ENCODE assay signal across 8 cellular contexts in genomic region chr16:58629681-58630640, GRCh38. TPM values are rescaled to one million over a fixed set of nuclear protein-coding genes. Genes with fewer than 3 reads are reported as not detected.
DNase-seq lines count a peak whose midpoint lies in the region; ATAC-seq and TF ChIP-seq lines count a peak whose summit lies in the region.

Gene CNOT1 (minus strand): TSS chr16:58629826. CDS start chr16:58599337, 30,489 bp downstream.

- POLR2A ChIA-PET in SK-N-SH (lab: Yijun Ruan, JAX), result interaction anchor here (0.6 to 1.2 kb wide), 5 partner anchors 12 to 458 kb away, joined by 3 to 6 read pairs (median 4); partner anchors contain the start of gene NDRG4

- peaks cover 47% of the 10 kb centered on the region for H3K79me2 ChIP-seq in SK-N-SH (ENCODE audit: insufficient read depth)

- TF ChIP-seq EP300 in SK-N-SH (IDR thresholded peaks at IDR 0.05; ENCODE audit: borderline replicate concordance in 1 of 2, low read depth in 1 of 2, low read length in 1 of 2), result peak in 1 of 2 experiments; percentile 77; a peak in 2 of 4 replicates

- no peak for TF ChIP-seq CTCF in SK-N-SH (IDR thresholded peaks at IDR 0.05)

- peaks cover 38% of the 10 kb centered on the region for H4K20me1 ChIP-seq in SK-N-SH (ENCODE audit: insufficient read depth)

- peak within 1 kb of the TSS; percentile 98 to 99 for H3K27ac ChIP-seq in SK-N-SH (ENCODE audit: low read depth in 2 of 2, low read length in 1 of 2)

- H3K4me1 ChIP-seq in SK-N-SH (ENCODE audit: control insufficient read depth in 1 of 2, insufficient read depth in 2 of 2, low read depth in 1 of 2, low read length in 1 of 2), result peaks cover 0 to 5% of the 10 kb centered on the region in 2 experiments; a peak in 2 of 4 replicates

- peak within 1 kb of the TSS; percentile 98 for H3K9ac ChIP-seq in SK-N-SH

- peak within 1 kb of the TSS; percentile 75 to 95 for H3K4me3 ChIP-seq in SK-N-SH (ENCODE audit: low read depth in 2 of 2, low read length in 1 of 2)

- no peaks in the 10 kb centered on the region for H3K27me3 ChIP-seq in SK-N-SH (ENCODE audit: insufficient read depth)

- H3K36me3 ChIP-seq in SK-N-SH (replicated peaks in 1 of 2; ENCODE audit: control insufficient read depth in 1 of 2, insufficient read depth in 2 of 2, low read length in 1 of 2), result no peaks in the 10 kb centered on the region

- under 1% methylated on average over 36 of the region's 64 CpGs for WGBS in SK-N-SH (ENCODE audit: low lambda C conversion rate)

- H3K9me3 ChIP-seq in SK-N-SH, result no peaks in the 10 kb centered on the region

- peaks cover 3% of the 10 kb centered on the region for H3F3A ChIP-seq in SK-N-SH (replicated peaks; ENCODE audit: insufficient read depth)

- peak within 1 kb of the TSS; percentile 90 for H2AFZ ChIP-seq in SK-N-SH (ENCODE audit: low read depth)

- CTCF ChIA-PET in SK-N-SH (lab: Yijun Ruan, JAX), result interaction anchor here (1.2 to 1.3 kb wide), 2 partner anchors 23 to 31 kb away, joined by 3 to 4 read pairs; no protein-coding TSS in a partner anchor

- peak; percentile 99 for DNase-seq in GM04504 (ENCODE audit: low read depth)
- DNase-seq in NCI-H1048 (lab: John Stamatoyannopoulos, UW), result peak; percentile 66
- DNase-seq in SK-N-SH, result peak; percentile 95
- peak; percentile 98 for DNase-seq in activated naive CD4-positive, alpha-beta T cell treated with anti-CD3 and anti-CD28 coated beads, Interleukin-2, amount 50 U/mL, for 16 hours
- DNase-seq in germinal center (ENCODE audit: low spot score), result peak; percentile 96
- peak; percentile 99 for DNase-seq in non-pigmented ciliary epithelial cell (ENCODE audit: low read depth)
- DNase-seq in superior temporal gyrus (ENCODE audit: extremely low spot score), result peak; percentile 99

- no peak for TF ChIP-seq RAD21 in SK-N-SH (IDR thresholded peaks at IDR 0.05; ENCODE audit: low read length)

- no peaks in the 10 kb centered on the region for H3K9me2 ChIP-seq in SK-N-SH

- H3K4me2 ChIP-seq in SK-N-SH, result peak within 1 kb of the TSS; percentile 86

- ATAC-seq in HG02571 (IDR thresholded peaks at IDR 0.05; ENCODE audit: unreplicated experiment), result peak; percentile 84

TF ChIP-seq in SK-N-SH, 30 proteins besides CTCF, POLR2A, EP300 and RAD21 (continues in another document):
- TF ChIP-seq MAX (IDR thresholded peaks at IDR 0.05; ENCODE audit: low read depth), result peak; percentile 83; the same call in 1 of the 2 replicates
- no peak for TF ChIP-seq MEF2A (IDR thresholded peaks at IDR 0.05; ENCODE audit: borderline replicate concordance, low read depth)
- TF ChIP-seq SIN3A (IDR thresholded peaks at IDR 0.05; ENCODE audit: borderline replicate concordance, low read depth, low read length), result peak; percentile 53; the same call in 1 of the 2 replicates
- TF ChIP-seq GABPA (IDR thresholded peaks at IDR 0.05; ENCODE audit: low read depth), result no peak
- no peak for TF ChIP-seq FOXJ3 (CRISPR knock-in tag; IDR thresholded peaks at IDR 0.05)
- no peak for TF ChIP-seq RXRA (IDR thresholded peaks at IDR 0.05; ENCODE audit: borderline replicate concordance, low read depth)
- no peak for TF ChIP-seq REST (IDR thresholded peaks at IDR 0.05; ENCODE audit: low read depth, low read length)
- peak; percentile 91 for TF ChIP-seq YY1 (IDR thresholded peaks at IDR 0.05; ENCODE audit: low read depth)
- TF ChIP-seq NRF1 (IDR thresholded peaks at IDR 0.05; ENCODE audit: low read depth, low read length), result peak; percentile 96
- TF ChIP-seq MXI1 (IDR thresholded peaks at IDR 0.05; ENCODE audit: low read depth, low read length), result peak; percentile 68
- no peak for TF ChIP-seq FOSL2 (IDR thresholded peaks at IDR 0.05; ENCODE audit: borderline replicate concordance, low read depth)
- TF ChIP-seq TEAD4 (IDR thresholded peaks at IDR 0.05; ENCODE audit: borderline replicate concordance, insufficient read depth), result 0 out of 2 replicates have a peak, but pooled peaks have one; percentile 21
- TF ChIP-seq EZH2phosphoT487 (IDR thresholded peaks at IDR 0.05; ENCODE audit: borderline replicate concordance, low read depth), result no peak
- no peak for TF ChIP-seq JUND (IDR thresholded peaks at IDR 0.05)
- no peak for TF ChIP-seq ZBTB33 (IDR thresholded peaks at IDR 0.05; ENCODE audit: borderline replicate concordance, low read depth)
- peak; percentile 97 for TF ChIP-seq RFX5 (IDR thresholded peaks at IDR 0.05; ENCODE audit: low read length)
- TF ChIP-seq TAF1 (IDR thresholded peaks at IDR 0.05; ENCODE audit: borderline replicate concordance, low read depth, low read length), result peak; percentile 79; the same call in 1 of the 2 replicates
- peak; percentile 90 for TF ChIP-seq PBX3 (IDR thresholded peaks at IDR 0.05)
- peak; percentile 92 for TF ChIP-seq CHD2 (IDR thresholded peaks at IDR 0.05; ENCODE audit: low read length, partially characterized antibody)
- TF ChIP-seq NFIC (IDR thresholded peaks at IDR 0.05; ENCODE audit: borderline replicate concordance), result no peak
- TF ChIP-seq POLR2AphosphoS5 (IDR thresholded peaks at IDR 0.05; ENCODE audit: low read depth, low read length), result peak; percentile 89
- peak; percentile 76; the same call in 1 of the 2 replicates for TF ChIP-seq FOXM1 (IDR thresholded peaks at IDR 0.05; ENCODE audit: low read depth)
- TF ChIP-seq RCOR1 (IDR thresholded peaks at IDR 0.05; ENCODE audit: low read length), result no peak
- no peak for TF ChIP-seq TCF12 (IDR thresholded peaks at IDR 0.05)
- TF ChIP-seq USF2 (IDR thresholded peaks at IDR 0.05; ENCODE audit: borderline replicate concordance, low read depth, low read length), result no peak
- TF ChIP-seq ELF1 (IDR thresholded peaks at IDR 0.05), result peak; percentile 41
- TF ChIP-seq GATA2 (CRISPR knock-in tag; IDR thresholded peaks at IDR 0.05), result no peak

RNA-seq across cellular contexts. Expression of gene CNOT1, which starts in this region (rescaled TPM):
- 77.8 and 90.3 TPM in 2 replicates for polyA plus RNA-seq in SK-N-SH (2012; rRNA removed)
- polyA plus RNA-seq in SK-N-SH (2012; cell fraction: cytosol; rRNA removed), result 50.2 and 67.3 TPM in 2 replicates
- 71.2 and 172 TPM in 2 replicates for polyA plus RNA-seq in SK-N-SH (2012; cell fraction: nucleus; rRNA removed)

Comparison
In these comparisons a context has a peak if more than half of its experiments do, and no peak if none do; other contexts are left out.
1. Peak in every context shown above with its lines: DNase-seq, ATAC-seq, H3K4me3 ChIP-seq and H3K27ac ChIP-seq.